33 cellular contexts compared by ENCODE assay signal in genomic region chr13:41156611-41157010, GRCh38.
"Had no signal": no experiment of that assay in that cellular context is flagged by ENCODE, and none has a peak within 500 bp of the region (broad histone marks: within the 10 kb centered on the region; RNA-seq: fewer than 3 reads in every experiment).

No MANE protein-coding gene starts in this region.

- H3K27me3 ChIP-seq: body of pancreas, brain microvascular endothelial cell, breast epithelium had no signal

- H3K4me3 ChIP-seq: body of pancreas, breast epithelium had no signal

- H3K27ac Mint-ChIP-seq: activated CD4-positive, alpha-beta memory T cell treated with anti-CD3 and anti-CD28 coated beads, Interleukin-2, amount 10 ng/mL, durations not matched to agents 7 days and 5 days; activated CD4-positive, alpha-beta T cell treated with anti-CD3 and anti-CD28 coated beads for 36 hours; activated CD4-positive, alpha-beta T cell treated with anti-CD3 and anti-CD28 coated beads, Interleukin-2, amount 10 ng/mL, durations not matched to agents 24 days and 14 days; activated CD8-positive, alpha-beta memory T cell treated with anti-CD3 and anti-CD28 coated beads, Interleukin-2, amount 10 ng/mL, durations not matched to agents 7 days and 5 days; activated CD8-positive, alpha-beta T cell treated with anti-CD3 and anti-CD28 coated beads, Interleukin-2, amount 10 ng/mL, durations not matched to agents 7 days and 5 days; activated naive CD4-positive, alpha-beta T cell treated with anti-CD3 and anti-CD28 coated beads, Interleukin-2, amount 10 ng/mL, durations not matched to agents 7 days and 5 days; activated naive CD4-positive, alpha-beta T cell treated with anti-CD3 and anti-CD28 coated beads, Interleukin-2, amount 50 U/mL, for 24 hours; activated naive CD8-positive, alpha-beta T cell; activated naive CD8-positive, alpha-beta T cell treated with anti-CD3 and anti-CD28 coated beads, Interleukin-2, amount 10 ng/mL, durations not matched to agents 7 days and 5 days; activated naive CD8-positive, alpha-beta T cell treated with anti-CD3 and anti-CD28 coated beads, Interleukin-2, amount 50 U/mL, for 24 hours; activated T-cell treated with anti-CD3 and anti-CD28 coated beads, Interleukin-2, amount 50 U/mL, for 24 hours; activated T-helper 2 cell treated with anti-CD3 and anti-CD28 coated beads, Interferon-gamma antibody, Interleukin-2, Interleukin-4, amounts not matched to agents 10 μg/mL and 5 μg/mL and 100 μg/mL, durations not matched to agents 14 hours and 24 hours and 36 hours; T-helper 1 cell treated with Interleukin-12 subunit alpha and Interleukin-12 subunit beta and Interleukin-4 antibody, amounts not matched to agents 30 μg/mL and 1 μg/mL, for 36 hours; T-helper 2 cell treated with Interferon-gamma antibody and Interleukin-4, amounts not matched to agents 5 μg/mL and 100 μg/mL, for 36 hours had no signal

- H3K4me1 Mint-ChIP-seq: activated naive CD4-positive, alpha-beta T cell treated with anti-CD3 and anti-CD28 coated beads, Interleukin-2, amount 50 U/mL, for 24 hours had no signal

- DNase-seq: activated CD4-positive, alpha-beta memory T cell treated with anti-CD3 and anti-CD28 coated beads, Interleukin-2, amount 10 ng/mL, durations not matched to agents 7 days and 5 days; activated CD4-positive, alpha-beta T cell treated with anti-CD3 and anti-CD28 coated beads for 1 hour; activated CD4-positive, alpha-beta T cell treated with anti-CD3 and anti-CD28 coated beads for 36 hours; activated CD4-positive, alpha-beta T cell treated with anti-CD3 and anti-CD28 coated beads, Interleukin-2, amount 10 ng/mL, durations not matched to agents 24 days and 14 days; activated CD4-positive, alpha-beta T cell treated with anti-CD3 and anti-CD28 coated beads, Interleukin-2, amount 50 U/mL, for 1 hour; activated CD4-positive, alpha-beta T cell treated with anti-CD3 and anti-CD28 coated beads, Interleukin-2, amount 50 U/mL, for 48 hours; activated CD4-positive, CD25-positive, alpha-beta regulatory T cell; activated CD8-positive, alpha-beta memory T cell treated with anti-CD3 and anti-CD28 coated beads for 24 hours; activated CD8-positive, alpha-beta memory T cell treated with anti-CD3 and anti-CD28 coated beads, Interleukin-2, amount 10 ng/mL, durations not matched to agents 7 days and 5 days; activated CD8-positive, alpha-beta memory T cell treated with anti-CD3 and anti-CD28 coated beads, Interleukin-2, amount 50 U/mL, for 48 hours; activated CD8-positive, alpha-beta T cell treated with anti-CD3 and anti-CD28 coated beads, Interleukin-2, amount 10 ng/mL, durations not matched to agents 7 days and 5 days; activated effector memory CD4-positive, alpha-beta T cell treated with Interleukin-2 at 50 U/mL for 16 hours; activated gamma-delta T cell; activated naive CD4-positive, alpha-beta T cell treated with anti-CD3 and anti-CD28 coated beads, Interleukin-2, amount 10 ng/mL, durations not matched to agents 7 days and 5 days; activated naive CD4-positive, alpha-beta T cell treated with Interleukin-2 at 50 U/mL for 16 hours; activated naive CD8-positive, alpha-beta T cell treated with anti-CD3 and anti-CD28 coated beads, Interleukin-2, amount 10 ng/mL, durations not matched to agents 7 days and 5 days; activated naive CD8-positive, alpha-beta T cell treated with anti-CD3 and anti-CD28 coated beads, Interleukin-2, amount 50 U/mL, for 24 hours; activated T-cell treated with anti-CD3 and anti-CD28 coated beads, Interleukin-2, amount 50 U/mL, for 24 hours; activated T-cell treated with anti-CD3 and anti-CD28 coated beads, Interleukin-2, amount 50 U/mL, for 48 hours; aorta; body of pancreas; brain microvascular endothelial cell; central memory CD4-positive, alpha-beta T cell; T-helper 2 cell; T-helper 9 cell had no signal

- H3K27me3 Mint-ChIP-seq: activated CD4-positive, alpha-beta memory T cell treated with anti-CD3 and anti-CD28 coated beads, Interleukin-2, amount 10 ng/mL, durations not matched to agents 7 days and 5 days; activated CD4-positive, alpha-beta T cell treated with anti-CD3 and anti-CD28 coated beads for 36 hours; activated CD4-positive, alpha-beta T cell treated with anti-CD3 and anti-CD28 coated beads, Interleukin-2, amount 10 ng/mL, durations not matched to agents 24 days and 14 days; activated CD8-positive, alpha-beta memory T cell treated with anti-CD3 and anti-CD28 coated beads, Interleukin-2, amount 10 ng/mL, durations not matched to agents 7 days and 5 days; activated naive CD4-positive, alpha-beta T cell treated with anti-CD3 and anti-CD28 coated beads, Interleukin-2, amount 10 ng/mL, durations not matched to agents 7 days and 5 days; activated naive CD4-positive, alpha-beta T cell treated with anti-CD3 and anti-CD28 coated beads, Interleukin-2, amount 50 U/mL, for 24 hours; activated naive CD8-positive, alpha-beta T cell; activated naive CD8-positive, alpha-beta T cell treated with anti-CD3 and anti-CD28 coated beads, Interleukin-2, amount 10 ng/mL, durations not matched to agents 7 days and 5 days; activated naive CD8-positive, alpha-beta T cell treated with anti-CD3 and anti-CD28 coated beads, Interleukin-2, amount 50 U/mL, for 24 hours; activated T-cell treated with anti-CD3 and anti-CD28 coated beads, Interleukin-2, amount 50 U/mL, for 24 hours had no signal

- H3K36me3 ChIP-seq: brain microvascular endothelial cell, breast epithelium had no signal

- H3K27ac ChIP-seq: body of pancreas, brain microvascular endothelial cell, breast epithelium, VCaP had no signal

- ATAC-seq: activated CD4-positive, alpha-beta T cell treated with anti-CD3 and anti-CD28 coated beads for 36 hours; activated CD4-positive, CD25-positive, alpha-beta regulatory T cell treated with anti-CD3 and anti-CD28 coated beads, Interleukin-2, amount 50 U/mL, for 24 hours; activated CD8-positive, alpha-beta memory T cell treated with anti-CD3 and anti-CD28 coated beads, Interleukin-2, amount 10 ng/mL, durations not matched to agents 7 days and 5 days; activated CD8-positive, alpha-beta T cell treated with anti-CD3 and anti-CD28 coated beads, Interleukin-2, amount 10 ng/mL, durations not matched to agents 7 days and 5 days; activated naive CD8-positive, alpha-beta T cell treated with anti-CD3 and anti-CD28 coated beads, Interleukin-2, amount 50 U/mL, for 24 hours; body of pancreas had no signal

- H3K4me3 Mint-ChIP-seq: activated CD4-positive, alpha-beta memory T cell treated with anti-CD3 and anti-CD28 coated beads, Interleukin-2, amount 10 ng/mL, durations not matched to agents 7 days and 5 days; activated CD4-positive, alpha-beta T cell treated with anti-CD3 and anti-CD28 coated beads for 36 hours; activated CD4-positive, alpha-beta T cell treated with anti-CD3 and anti-CD28 coated beads, Interleukin-2, amount 10 ng/mL, durations not matched to agents 24 days and 14 days; activated CD8-positive, alpha-beta memory T cell treated with anti-CD3 and anti-CD28 coated beads, Interleukin-2, amount 10 ng/mL, durations not matched to agents 7 days and 5 days; activated CD8-positive, alpha-beta T cell treated with anti-CD3 and anti-CD28 coated beads, Interleukin-2, amount 10 ng/mL, durations not matched to agents 7 days and 5 days; activated naive CD4-positive, alpha-beta T cell treated with anti-CD3 and anti-CD28 coated beads, Interleukin-2, amount 10 ng/mL, durations not matched to agents 7 days and 5 days; activated naive CD4-positive, alpha-beta T cell treated with anti-CD3 and anti-CD28 coated beads, Interleukin-2, amount 50 U/mL, for 24 hours; activated naive CD8-positive, alpha-beta T cell; activated naive CD8-positive, alpha-beta T cell treated with anti-CD3 and anti-CD28 coated beads, Interleukin-2, amount 10 ng/mL, durations not matched to agents 7 days and 5 days; activated naive CD8-positive, alpha-beta T cell treated with anti-CD3 and anti-CD28 coated beads, Interleukin-2, amount 50 U/mL, for 24 hours; activated T-cell treated with anti-CD3 and anti-CD28 coated beads, Interleukin-2, amount 50 U/mL, for 24 hours; T-helper 1 cell treated with Interleukin-12 subunit alpha and Interleukin-12 subunit beta and Interleukin-4 antibody, amounts not matched to agents 30 μg/mL and 1 μg/mL, for 36 hours; T-helper 2 cell treated with Interferon-gamma antibody and Interleukin-4, amounts not matched to agents 5 μg/mL and 100 μg/mL, for 36 hours had no signal

- H3K4me1 ChIP-seq: body of pancreas, breast epithelium had no signal
